8 cellular contexts compared by ENCODE assay signal in genomic region chr13:98575009-98575866, GRCh38. TPM values are rescaled to one million over a fixed set of nuclear protein-coding genes. Genes with fewer than 3 reads are reported as not detected.
DNase-seq lines count a peak whose midpoint lies in the region; ATAC-seq and TF ChIP-seq lines count a peak whose summit lies in the region.

No MANE protein-coding gene starts in this region.

- TF ChIP-seq CTCF in DND-41 (IDR thresholded peaks at IDR 0.05; ENCODE audit: borderline replicate concordance, extremely low read depth, low read length, poor library complexity, severe bottlenecking) (no peak), OCI-LY7 (conservative IDR thresholded peaks at IDR 0.05; ENCODE audit: low read length) (no peak), osteocyte (IDR thresholded peaks at IDR 0.05) (no peak)

- ATAC-seq in DND-41 (ENCODE audit: insufficient read depth, low read depth) = peak; percentile 20; the same call in 1 of the 3 replicates
- ATAC-seq in GM21360 (IDR thresholded peaks at IDR 0.05; ENCODE audit: unreplicated experiment) = no peak
- no peak for ATAC-seq in HG03097 (IDR thresholded peaks at IDR 0.05; ENCODE audit: low FRiP score, unreplicated experiment)

- peaks cover 4% of the 10 kb centered on the region for H3K36me3 Mint-ChIP-seq in osteocyte (ENCODE audit: unreplicated experiment)

- no peaks in the 10 kb centered on the region for H3K9me3 Mint-ChIP-seq in osteocyte (ENCODE audit: unreplicated experiment)

- H3K36me3 ChIP-seq in DND-41 (ENCODE audit: insufficient read depth, low read length) = peaks cover 5% of the 10 kb centered on the region; the same call in 1 of the 2 replicates
- no peaks in the 10 kb centered on the region; the same call in 1 of the 2 replicates for H3K36me3 ChIP-seq in OCI-LY7 (ENCODE audit: insufficient read depth, low read length)
- no peaks in the 10 kb centered on the region for H3K36me3 ChIP-seq in endocrine pancreas (ENCODE audit: control insufficient read depth, insufficient read depth, low read length)

- H3K9ac ChIP-seq in DND-41 (ENCODE audit: low read depth, low read length) = peak overlapping the region; percentile 96
- peak overlapping the region; percentile 77 for H3K9ac ChIP-seq in endocrine pancreas (ENCODE audit: control insufficient read depth, insufficient read depth, low read length)

- H4K20me1 ChIP-seq in DND-41 (ENCODE audit: insufficient read depth, low read length) = peaks cover 59% of the 10 kb centered on the region
- peaks cover 16% of the 10 kb centered on the region for H4K20me1 ChIP-seq in OCI-LY7 (ENCODE audit: insufficient read depth, low read length)

- H3K4me1 ChIP-seq in DND-41 (ENCODE audit: insufficient read depth, low read length) = peaks cover 58% of the 10 kb centered on the region
- peaks cover 47% of the 10 kb centered on the region for H3K4me1 ChIP-seq in OCI-LY7 (ENCODE audit: insufficient read depth, low read length, poor library complexity, severe bottlenecking)
- peaks cover 15% of the 10 kb centered on the region for H3K4me1 ChIP-seq in endocrine pancreas (ENCODE audit: control insufficient read depth, insufficient read depth, low read length)

- no peaks in the 10 kb centered on the region for H3K27me3 ChIP-seq in DND-41 (ENCODE audit: insufficient read depth, low read length, poor library complexity)
- H3K27me3 ChIP-seq in endocrine pancreas (ENCODE audit: control insufficient read depth, insufficient read depth, low read length) = no peaks in the 10 kb centered on the region

- H3K27ac ChIP-seq in DND-41 (ENCODE audit: low read length) = peak overlapping the region; percentile 64
- H3K27ac ChIP-seq in OCI-LY7 (ENCODE audit: low read depth, low read length, poor library complexity, severe bottlenecking) = peak overlapping the region; percentile 99

- CTCF ChIA-PET in OCI-LY7 (lab: Charles Lee; ENCODE audit: unreplicated experiment) = no interaction called here

- H3K4me1 Mint-ChIP-seq in osteocyte (ENCODE audit: unreplicated experiment) = peaks cover 62% of the 10 kb centered on the region

- DNase-seq in DND-41 (no peak), OCI-LY7 (ENCODE audit: low spot score) (peak; percentile 22), osteocyte (ENCODE audit: extremely low spot score, unreplicated experiment) (no peak), NCI-H2171 treated with DMSO at 0.1 percent for 48 hours (lab: John Stamatoyannopoulos, UW) (no peak), GDM1 (lab: John Stamatoyannopoulos, UW) (no peak)

- no peaks in the 10 kb centered on the region for H3K27me3 Mint-ChIP-seq in osteocyte (ENCODE audit: unreplicated experiment)

- peak overlapping the region; percentile 92 for H3K4me3 Mint-ChIP-seq in osteocyte (ENCODE audit: unreplicated experiment)

- intact Hi-C loops in OCI-LY7 (cut with micrococcal nuclease; ENCODE audit: unreplicated experiment) = loop anchor here (10.0 kb wide), 1 partner anchor 1140 kb away; the partner anchor contains the start of gene RAP2A

- H3K79me2 ChIP-seq in DND-41 (ENCODE audit: insufficient read depth, low read length) (peaks cover 64% of the 10 kb centered on the region), OCI-LY7 (ENCODE audit: insufficient read depth, low read depth, low read length) (peaks cover 60% of the 10 kb centered on the region)

- peak overlapping the region; percentile 68 to 86 for H3K4me3 ChIP-seq in DND-41 (ENCODE audit: low read depth in 1 of 2, low read length in 2 of 2)
- peak overlapping the region; percentile 96 for H3K4me3 ChIP-seq in OCI-LY7 (ENCODE audit: low read depth, low read length, poor library complexity, severe bottlenecking)
- H3K4me3 ChIP-seq in endocrine pancreas (ENCODE audit: control insufficient read depth, insufficient read depth, low read length) = peak overlapping the region; percentile 95

- peak overlapping the region; percentile 91 for H3K27ac Mint-ChIP-seq in osteocyte (ENCODE audit: unreplicated experiment)

- POLR2A ChIA-PET in OCI-LY7 (lab: Charles Lee) = no interaction called here

- H3K4me2 ChIP-seq in DND-41 (ENCODE audit: insufficient read depth, low read length) (peak overlapping the region; percentile 74), OCI-LY7 (ENCODE audit: low read length) (peak overlapping the region; percentile 95)

- H2AFZ ChIP-seq in DND-41 (ENCODE audit: low read depth, low read length) (no peak overlapping the region), OCI-LY7 (ENCODE audit: low read length) (no peak overlapping the region)

- H3K9me3 ChIP-seq in DND-41 (ENCODE audit: insufficient read depth, low read length, severe bottlenecking) (no peaks in the 10 kb centered on the region), OCI-LY7 (ENCODE audit: low read length) (no peaks in the 10 kb centered on the region), endocrine pancreas (ENCODE audit: control insufficient read depth, low read length) (no peaks in the 10 kb centered on the region)

- no TSS peak for BruUV-seq in OCI-LY7 (replicated peaks; lab: Mats Ljungman, UMichigan)

- H3K9me2 ChIP-seq in OCI-LY7 (ENCODE audit: insufficient read depth, low read length) = no peaks in the 10 kb centered on the region

RNA-seq across cellular contexts. Expression of gene STK24, which starts 1.7 kb away (rescaled TPM):
- 51.1 and 60.4 TPM in 2 replicates for total RNA-seq in OCI-LY7 (2014; rRNA removed; shearing (Covaris generic))
- total RNA-seq in OCI-LY7 (2022) (88.7 and 92.4 TPM in 2 replicates), osteocyte (139 and 142 TPM in 2 replicates)
